ENCODE assay signal across 8 cellular contexts in the genomic region with DNA sequence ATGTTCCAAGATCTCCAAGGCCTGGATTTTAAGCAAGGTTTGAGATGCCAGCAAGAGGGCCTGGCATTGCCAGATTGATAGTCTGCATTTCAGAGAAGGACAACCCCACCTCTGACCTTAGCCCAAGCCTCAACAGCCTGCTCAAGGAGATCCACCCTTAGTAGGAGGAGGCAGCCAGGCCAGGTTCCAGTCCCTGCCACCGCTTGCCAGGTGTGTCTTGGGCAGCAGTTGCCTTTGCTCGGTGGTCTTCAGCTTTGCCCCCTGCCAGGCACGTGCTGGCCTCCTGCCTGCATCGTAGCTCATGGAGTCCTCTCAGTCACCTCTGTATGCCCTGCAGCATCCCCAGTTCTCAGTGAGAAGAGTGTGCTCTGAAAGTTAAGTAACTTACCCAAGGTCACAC.
"Had no signal": no experiment of that assay in that cellular context is flagged by ENCODE, and none has a peak within 500 bp of the region (broad histone marks: within the 10 kb centered on the region; RNA-seq: fewer than 3 reads in every experiment).

No MANE protein-coding gene starts in this region.

- H3K36me3 ChIP-seq: ascending aorta, cardiac muscle cell, Peyer's patch had no signal

- H3K9ac ChIP-seq: KMS-11 had no signal

- H3K4me3 ChIP-seq: ascending aorta, cardiac muscle cell, Peyer's patch had no signal

- H3K27me3 ChIP-seq: ascending aorta, Peyer's patch had no signal

- H3K4me2 ChIP-seq: KMS-11 had no signal

- DNase-seq: activated gamma-delta T cell, NCI-H1436 treated with DMSO at 0.1 percent for 48 hours, SIG-M5 had no signal

- H3K9me3 ChIP-seq: ascending aorta, Peyer's patch had no signal

- H3K27ac ChIP-seq: ascending aorta, cardiac muscle cell, KMS-11, Peyer's patch, VCaP had no signal
